In the genomic region with DNA sequence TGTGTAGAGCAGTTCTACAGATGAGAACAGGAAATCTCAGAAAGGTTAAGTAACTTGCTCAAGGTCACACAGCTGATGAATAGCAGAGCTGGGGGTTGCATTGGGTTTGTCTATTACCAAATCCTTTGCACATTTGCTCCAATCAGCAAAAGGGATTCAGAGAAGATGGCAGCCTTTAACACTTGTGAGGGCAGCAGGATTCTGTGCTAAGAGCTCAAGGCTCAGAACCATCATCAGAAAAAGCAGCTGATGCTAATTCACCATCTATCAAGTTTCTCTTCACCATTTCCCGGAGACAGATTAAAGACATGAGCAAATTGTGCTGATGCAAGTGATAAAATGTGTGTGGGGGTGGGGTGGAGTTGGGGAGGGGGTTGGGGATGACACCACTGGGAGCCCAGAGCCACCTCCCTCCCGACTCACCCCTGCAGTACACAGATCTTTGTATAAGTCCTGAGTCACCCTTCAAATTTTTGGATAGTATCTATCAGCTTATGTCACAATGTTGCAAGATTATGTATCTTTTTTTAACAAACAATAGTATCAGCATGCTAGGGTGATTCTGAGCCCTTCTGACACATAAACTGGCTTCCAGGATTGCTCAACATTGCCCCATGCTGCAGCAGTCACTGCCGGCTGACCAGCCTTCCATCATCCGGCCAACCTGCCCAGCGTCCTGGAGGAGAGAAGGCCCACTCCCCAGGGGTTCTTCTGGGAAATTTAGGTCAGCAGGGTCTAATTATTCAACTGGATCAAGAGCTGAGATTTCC, we compare ENCODE assay signal across 9 cellular contexts. TPM values are rescaled to one million over a fixed set of nuclear protein-coding genes. Genes with fewer than 3 reads are reported as not detected.
DNase-seq lines count a peak whose midpoint lies in the region; ATAC-seq, FAIRE-seq and TF ChIP-seq lines count a peak whose summit lies in the region.
"Had no signal": no experiment of that assay in that cellular context is flagged by ENCODE, and none has a peak within 500 bp of the region (broad histone marks: within the 10 kb centered on the region; RNA-seq: fewer than 3 reads in every experiment).

No MANE protein-coding gene starts in this region.

- peak; percentile 49 for FAIRE-seq in islet of Langerhans (lab: Jason Lieb, UNC)

- H3K36me3 Mint-ChIP-seq in activated CD4-positive, alpha-beta T cell treated with anti-CD3 and anti-CD28 coated beads for 36 hours (ENCODE audit: low read depth): peaks cover 2% of the 10 kb centered on the region
- H3K36me3 Mint-ChIP-seq in activated CD4-positive, alpha-beta T cell treated with anti-CD3 and anti-CD28 coated beads, Interleukin-2, amount 10 ng/mL, durations not matched to agents 24 days and 14 days (ENCODE audit: low read depth): peaks cover 13% of the 10 kb centered on the region

- CTCF ChIA-PET in activated CD4-positive, alpha-beta T cell treated with anti-CD3 and anti-CD28 coated beads for 36 hours (lab: Charles Lee): interaction anchor here (0.5 to 3.1 kb wide), 28 partner anchors 8 to 750 kb away, joined by 3 to 79 read pairs (median 6); no protein-coding TSS in a partner anchor

- peak; percentile 70 for DNase-seq in activated CD4-positive, alpha-beta T cell treated with anti-CD3 and anti-CD28 coated beads for 36 hours
- no peak for DNase-seq in activated CD4-positive, alpha-beta T cell treated with anti-CD3 and anti-CD28 coated beads, Interleukin-2, amount 10 ng/mL, durations not matched to agents 24 days and 14 days
- DNase-seq in adrenal gland (peak; percentile 65 to 90 (median 87)), NCI-H1105 treated with DMSO at 0.1 percent for 48 hours (lab: John Stamatoyannopoulos, UW) (no peak), cortex of kidney (lab: John Stamatoyannopoulos, UW) (no peak)

- WGBS in adrenal gland, 4 donors: 11 to 27% (median 19%) methylated on average over 5 of the region's 5 CpGs
- 78% methylated on average over 5 of the region's 5 CpGs for WGBS in thymus

- TF ChIP-seq CTCF in adrenal gland (IDR thresholded peaks at IDR 0.05): no peak

- POLR2A ChIA-PET in activated CD4-positive, alpha-beta T cell treated with anti-CD3 and anti-CD28 coated beads for 36 hours (lab: Charles Lee): interaction anchor here (0.7 to 1.5 kb wide), 4 partner anchors 10 to 1330 kb away, joined by 3 to 6 read pairs (median 3); no protein-coding TSS in a partner anchor

- peaks cover 0 to 13% (median 0%) of the 10 kb centered on the region in 3 donors for H3K9me3 ChIP-seq in adrenal gland (replicated peaks in 1 of 3)
- H3K9me3 ChIP-seq in thymus (ENCODE audit: control insufficient read depth): peaks cover 1% of the 10 kb centered on the region
- H3K9me3 ChIP-seq: ovary had no signal

- intact Hi-C loops in activated CD4-positive, alpha-beta T cell treated with anti-CD3 and anti-CD28 coated beads for 36 hours (cut with DNase I, micrococcal nuclease): loop anchor here (1.0 to 5.0 kb wide), 6 partner anchors 23 to 532 kb away; a partner anchor contains a TSS
- intact Hi-C loops in activated CD4-positive, alpha-beta T cell treated with anti-CD3 and anti-CD28 coated beads, Interleukin-2, amount 10 ng/mL, durations not matched to agents 24 days and 14 days (cut with micrococcal nuclease): loop anchor here (1.0 to 5.0 kb wide), 3 partner anchors 137 to 201 kb away; no protein-coding TSS in a partner anchor
- intact Hi-C loops in adrenal gland (cut with DNase I): loop anchor here (5.0 to 10.0 kb wide), 3 partner anchors 165 to 202 kb away; no protein-coding TSS in a partner anchor

- H3K27me3 ChIP-seq in adrenal gland (no peaks in the 10 kb centered on the region), thymus (ENCODE audit: control insufficient read depth, insufficient read depth) (peaks cover 4% of the 10 kb centered on the region)
- H3K27me3 ChIP-seq: ovary had no signal

- H3K4me1 Mint-ChIP-seq in activated CD4-positive, alpha-beta T cell treated with anti-CD3 and anti-CD28 coated beads for 36 hours: peaks cover 11% of the 10 kb centered on the region
- peaks cover 17% of the 10 kb centered on the region for H3K4me1 Mint-ChIP-seq in activated CD4-positive, alpha-beta T cell treated with anti-CD3 and anti-CD28 coated beads, Interleukin-2, amount 10 ng/mL, durations not matched to agents 24 days and 14 days

- H3K4me1 ChIP-seq in adrenal gland (replicated peaks in 1 of 2): peaks cover 14 to 36% of the 10 kb centered on the region in 2 donors
- H3K4me1 ChIP-seq in thymus (ENCODE audit: control insufficient read depth, insufficient read depth, low read length): peaks cover 17% of the 10 kb centered on the region

- peak overlapping the region; percentile 71 to 91 (median 77) for H3K27ac ChIP-seq in adrenal gland
- peak overlapping the region; percentile 70 for H3K27ac ChIP-seq in thymus (ENCODE audit: low read depth)

- no peak overlapping the region for H3K4me3 Mint-ChIP-seq in activated CD4-positive, alpha-beta T cell treated with anti-CD3 and anti-CD28 coated beads for 36 hours
- H3K4me3 Mint-ChIP-seq in activated CD4-positive, alpha-beta T cell treated with anti-CD3 and anti-CD28 coated beads, Interleukin-2, amount 10 ng/mL, durations not matched to agents 24 days and 14 days: no peak overlapping the region

- no peak overlapping the region for H3K4me3 ChIP-seq in adrenal gland
- no peak overlapping the region for H3K4me3 ChIP-seq in thymus (ENCODE audit: low read length)
- H3K4me3 ChIP-seq: ovary had no signal

- peak; percentile 9 for ATAC-seq in activated CD4-positive, alpha-beta T cell treated with anti-CD3 and anti-CD28 coated beads for 36 hours
- no peak for ATAC-seq in GM18511 (IDR thresholded peaks at IDR 0.05; ENCODE audit: unreplicated experiment)

- H3K9me3 Mint-ChIP-seq in activated CD4-positive, alpha-beta T cell treated with anti-CD3 and anti-CD28 coated beads for 36 hours (ENCODE audit: low read depth): peaks cover 11% of the 10 kb centered on the region
- H3K9me3 Mint-ChIP-seq in activated CD4-positive, alpha-beta T cell treated with anti-CD3 and anti-CD28 coated beads, Interleukin-2, amount 10 ng/mL, durations not matched to agents 24 days and 14 days: peaks cover 15% of the 10 kb centered on the region

- no peak overlapping the region for H3K27ac Mint-ChIP-seq in activated CD4-positive, alpha-beta T cell treated with anti-CD3 and anti-CD28 coated beads for 36 hours
- H3K27ac Mint-ChIP-seq in activated CD4-positive, alpha-beta T cell treated with anti-CD3 and anti-CD28 coated beads, Interleukin-2, amount 10 ng/mL, durations not matched to agents 24 days and 14 days: no peak overlapping the region

- no peak for TF ChIP-seq POLR2A in adrenal gland (IDR thresholded peaks at IDR 0.05)

- H3K27me3 Mint-ChIP-seq in activated CD4-positive, alpha-beta T cell treated with anti-CD3 and anti-CD28 coated beads for 36 hours: no peaks in the 10 kb centered on the region
- no peaks in the 10 kb centered on the region for H3K27me3 Mint-ChIP-seq in activated CD4-positive, alpha-beta T cell treated with anti-CD3 and anti-CD28 coated beads, Interleukin-2, amount 10 ng/mL, durations not matched to agents 24 days and 14 days

- H3K36me3 ChIP-seq in adrenal gland (replicated peaks in 1 of 2) (no peaks in the 10 kb centered on the region), thymus (ENCODE audit: control insufficient read depth, insufficient read depth) (no peaks in the 10 kb centered on the region)
- H3K36me3 ChIP-seq: ovary had no signal

RNA-seq across cellular contexts. Expression of a gene that starts 2.8 kb away (rescaled TPM):
- total RNA-seq in activated CD4-positive, alpha-beta T cell treated with anti-CD3 and anti-CD28 coated beads for 36 hours: 1 to 10 TPM; 5.7 to 6.8 TPM
- 4.8 and 6.2 TPM in 2 replicates for total RNA-seq in activated CD4-positive, alpha-beta T cell treated with anti-CD3 and anti-CD28 coated beads, Interleukin-2, amount 10 ng/mL, durations not matched to agents 24 days and 14 days
- total RNA-seq in adrenal gland: 10 to 100 TPM in 5 of 8 donors, 1 to 10 TPM in 3; 8.4 to 14.0 (median 10.2) TPM
- polyA plus RNA-seq in adrenal gland: 10 to 100 TPM in 1 of 3 donors, 1 to 10 TPM in 2; 5.1 to 12.9 (median 5.5) TPM
- polyA plus RNA-seq in thymus: 12.9 TPM

RNA-seq across cellular contexts. Expression of a gene that starts 55.3 kb away (rescaled TPM):
- 1 to 10 TPM; 8.8 to 9.6 TPM for total RNA-seq in activated CD4-positive, alpha-beta T cell treated with anti-CD3 and anti-CD28 coated beads for 36 hours
- total RNA-seq in activated CD4-positive, alpha-beta T cell treated with anti-CD3 and anti-CD28 coated beads, Interleukin-2, amount 10 ng/mL, durations not matched to agents 24 days and 14 days: 17.4 and 17.7 TPM in 2 replicates
- 100 to 1,000 TPM in 2 of 8 donors, 10 to 100 TPM in 6; 65.7 to 116 (median 84.2) TPM for total RNA-seq in adrenal gland
- polyA plus RNA-seq in adrenal gland: 10 to 100 TPM; 20.3 to 28.8 (median 22.7) TPM
- polyA plus RNA-seq in thymus: 18.6 TPM

Comparison
In these comparisons a context has a peak if more than half of its experiments do, and no peak if none do; other contexts are left out.
1. DNase-seq: peak in activated CD4-positive, alpha-beta T cell treated with anti-CD3 and anti-CD28 coated beads for 36 hours (single experiment) and adrenal gland (7 of 7); none in activated CD4-positive, alpha-beta T cell treated with anti-CD3 and anti-CD28 coated beads, Interleukin-2, amount 10 ng/mL, durations not matched to agents 24 days and 14 days (single experiment), NCI-H1105 treated with DMSO at 0.1 percent for 48 hours (single experiment) and cortex of kidney (single experiment).